Comparison of ENCODE assay signal across 13 cellular contexts in the genomic region with DNA sequence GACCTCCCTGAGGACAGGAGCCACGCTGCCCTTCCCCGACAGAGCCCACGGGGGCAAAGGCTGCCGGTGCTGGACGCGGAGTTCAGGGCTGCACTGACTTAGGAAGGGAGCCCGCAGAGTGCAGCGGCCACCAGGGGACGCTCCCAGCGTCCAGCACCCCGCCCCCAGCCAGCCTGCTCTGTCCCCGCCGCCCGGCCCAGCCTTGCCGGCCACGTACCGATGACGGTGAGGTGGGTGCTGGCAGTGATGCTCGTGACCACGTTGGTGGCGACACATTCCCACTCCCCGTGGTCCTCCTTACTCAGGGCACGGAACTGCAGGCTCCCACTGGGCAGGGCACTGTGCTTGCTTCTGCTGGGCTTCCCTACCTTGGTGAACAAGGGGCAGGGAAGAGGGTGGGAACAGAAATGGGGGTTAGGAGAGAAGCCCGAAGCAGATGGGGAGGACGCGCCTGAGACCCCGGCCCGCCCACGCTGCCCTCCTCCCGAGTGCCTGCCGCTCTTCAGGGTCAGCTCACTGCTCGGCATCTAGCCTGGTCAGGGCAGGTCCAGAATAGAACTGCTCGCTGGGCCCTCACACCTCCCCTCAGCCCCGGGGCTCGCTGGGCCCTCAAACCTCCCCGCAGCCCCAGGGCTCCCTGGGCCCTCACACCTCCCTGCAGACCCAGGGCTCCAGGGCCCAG. TPM values are rescaled to one million over a fixed set of nuclear protein-coding genes. Genes with fewer than 3 reads are reported as not detected.
DNase-seq lines count a peak whose midpoint lies in the region; ATAC-seq and TF ChIP-seq lines count a peak whose summit lies in the region.
"Had no signal": no experiment of that assay in that cellular context is flagged by ENCODE, and none has a peak within 500 bp of the region (broad histone marks: within the 10 kb centered on the region; RNA-seq: fewer than 3 reads in every experiment).

No MANE protein-coding gene starts in this region.

- POLR2A ChIA-PET in HCT116 (lab: Charles Lee): no interaction called here

- no peaks in the 10 kb centered on the region for H4K20me1 ChIP-seq in HCT116 (ENCODE audit: insufficient read depth)

- TF ChIP-seq CTCF in HCT116 (IDR thresholded peaks at IDR 0.05 in 2 of 3, conservative IDR thresholded peaks at IDR 0.05 in 1 of 3; ENCODE audit: borderline replicate concordance in 1 of 3, insufficient read depth in 1 of 3, low read depth in 2 of 3, low read length in 2 of 3) (peak; percentile 22 to 71 (median 58); a peak in 5 of 6 replicates), mesothelial cell of epicardium (IDR thresholded peaks at IDR 0.05; ENCODE audit: unreplicated experiment) (peak; percentile 21), Peyer's patch (IDR thresholded peaks at IDR 0.05) (no peak)

- no peak overlapping the region for H3K4me3 Mint-ChIP-seq in mesothelial cell of epicardium
- H3K4me3 Mint-ChIP-seq: T-helper 1 cell treated with Interleukin-12 subunit alpha and Interleukin-12 subunit beta and Interleukin-4 antibody, amounts not matched to agents 30 μg/mL and 1 μg/mL, for 36 hours had no signal

- CTCF ChIA-PET in HCT116 (lab: Charles Lee): no interaction called here

- H3K27ac ChIP-seq in HCT116 (ENCODE audit: low read depth, low read length): no peak overlapping the region
- H3K27ac ChIP-seq in Peyer's patch: no peak overlapping the region
- H3K27ac ChIP-seq: KMS-11, ovary, vagina had no signal

- TF ChIP-seq POLR2A in HCT116 (IDR thresholded peaks at IDR 0.05; ENCODE audit: borderline replicate concordance, extremely low read depth, insufficient read depth, insufficient read length): no peak
- TF ChIP-seq POLR2A in Peyer's patch (IDR thresholded peaks at IDR 0.05): no peak

- no TSS peak for BruUV-seq in HCT116 (replicated peaks; lab: Mats Ljungman, UMichigan)

- no peaks in the 10 kb centered on the region for H3K79me2 ChIP-seq in HCT116 (ENCODE audit: insufficient read depth, low read length)

- H2AFZ ChIP-seq in HCT116 (ENCODE audit: low read depth, low read length, poor library complexity, severe bottlenecking): no peak overlapping the region

- DNase-seq in AG20443 (ENCODE audit: low spot score) (peak; percentile 79), HCT116 (ENCODE audit: low read depth, low spot score) (no peak), dermis blood vessel endothelial cell (peak; percentile 24), mesothelial cell of epicardium (ENCODE audit: low spot score in 2 of 2, unreplicated experiment in 2 of 2) (no peak), Peyer's patch (no peak), C1 segment of cervical spinal cord (lab: John Stamatoyannopoulos, UW) (no peak), NCI-H2029 treated with DMSO at 0.1 percent for 48 hours (lab: John Stamatoyannopoulos, UW) (no peak), GM19240 (ENCODE audit: insufficient read length, low spot score) (no peak)
- DNase-seq: NCI-H524, ovary had no signal

- ATAC-seq in HCT116: peak; percentile 56

- no peak overlapping the region for H3K4me2 ChIP-seq in HCT116 (ENCODE audit: low read length)
- H3K4me2 ChIP-seq: KMS-11 had no signal

- H3K27ac Mint-ChIP-seq in mesothelial cell of epicardium: no peak overlapping the region

- H3K36me3 Mint-ChIP-seq in mesothelial cell of epicardium: no peaks in the 10 kb centered on the region

- H3K9me3 Mint-ChIP-seq in mesothelial cell of epicardium: no peaks in the 10 kb centered on the region
- H3K9me3 Mint-ChIP-seq: T-helper 1 cell treated with Interleukin-12 subunit alpha and Interleukin-12 subunit beta and Interleukin-4 antibody, amounts not matched to agents 30 μg/mL and 1 μg/mL, for 36 hours had no signal

- peaks cover 12% of the 10 kb centered on the region for H3K4me1 Mint-ChIP-seq in mesothelial cell of epicardium

- no peaks in the 10 kb centered on the region for H3K27me3 ChIP-seq in HCT116 (ENCODE audit: insufficient read depth, low read length)
- H3K27me3 ChIP-seq in Peyer's patch: no peaks in the 10 kb centered on the region
- H3K27me3 ChIP-seq: ovary, vagina had no signal

- peaks cover 7% of the 10 kb centered on the region for H3K27me3 Mint-ChIP-seq in mesothelial cell of epicardium (ENCODE audit: low read depth)

- TF ChIP-seq RAD21 in HCT116 (IDR thresholded peaks at IDR 0.05; ENCODE audit: low read depth): no peak

- no peaks in the 10 kb centered on the region for H3K9me2 ChIP-seq in HCT116 (ENCODE audit: insufficient read depth)

- H3K4me1 ChIP-seq in HCT116 (ENCODE audit: control insufficient read depth in 1 of 2, insufficient read depth in 2 of 2, low read length in 2 of 2) (peaks cover 5 to 29% of the 10 kb centered on the region in 2 experiments; a peak in 3 of 4 replicates), Peyer's patch (peaks cover 0 to 17% (median 0%) of the 10 kb centered on the region in 4 donors)

- H3K36me3 ChIP-seq in HCT116 (ENCODE audit: control insufficient read depth in 1 of 2, insufficient read depth in 2 of 2, low read length in 2 of 2) (no peaks in the 10 kb centered on the region), Peyer's patch (no peaks in the 10 kb centered on the region)
- H3K36me3 ChIP-seq: ovary had no signal

- H3K9me3 ChIP-seq in HCT116 (ENCODE audit: control insufficient read depth in 1 of 2, insufficient read depth in 1 of 2, low read depth in 1 of 2, low read length in 2 of 2): no peaks in the 10 kb centered on the region
- H3K9me3 ChIP-seq in Peyer's patch: no peaks in the 10 kb centered on the region
- H3K9me3 ChIP-seq: ovary, vagina had no signal

- H3K4me3 ChIP-seq in HCT116 (replicated peaks in 1 of 2; ENCODE audit: low read depth in 1 of 2, low read length in 2 of 2) (no peak overlapping the region), Peyer's patch (no peak overlapping the region)
- H3K4me3 ChIP-seq: ovary, vagina had no signal

- RAD21 ChIA-PET in HCT116 (lab: Charles Lee; ENCODE audit: low non-redundant PET in 1 of 2, low total read pairs in 2 of 2, uncharacterized antibody in 2 of 2, unreplicated experiment in 2 of 2): no interaction called here

- intact Hi-C loops in HCT116 (cut with micrococcal nuclease): no loop called here

- no peak overlapping the region for H3K9ac ChIP-seq in HCT116 (ENCODE audit: low read length)
- H3K9ac ChIP-seq: KMS-11 had no signal

TF ChIP-seq in HCT116, 20 proteins besides CTCF, POLR2A, EP300 and RAD21:
- TF ChIP-seq CBX3 (IDR thresholded peaks at IDR 0.05; ENCODE audit: low read depth) (no peak), ELF1 (IDR thresholded peaks at IDR 0.05; ENCODE audit: borderline replicate concordance, low read depth) (no peak), JUND (IDR thresholded peaks at IDR 0.05) (no peak), EZH2 (IDR thresholded peaks at IDR 0.05) (no peak), ATF3 (IDR thresholded peaks at IDR 0.05) (no peak), EGR1 (IDR thresholded peaks at IDR 0.05; ENCODE audit: low read depth) (no peak), FOSL1 (IDR thresholded peaks at IDR 0.05; ENCODE audit: low read depth) (no peak), SP1 (IDR thresholded peaks at IDR 0.05; ENCODE audit: low read depth) (no peak), SIN3A (IDR thresholded peaks at IDR 0.05; ENCODE audit: low read depth) (no peak), CEBPB (IDR thresholded peaks at IDR 0.05; ENCODE audit: low read depth) (no peak), POLR2AphosphoS5 (IDR thresholded peaks at IDR 0.05; ENCODE audit: low read depth, low read length) (no peak)
- TF ChIP-seq, protein P1, sequence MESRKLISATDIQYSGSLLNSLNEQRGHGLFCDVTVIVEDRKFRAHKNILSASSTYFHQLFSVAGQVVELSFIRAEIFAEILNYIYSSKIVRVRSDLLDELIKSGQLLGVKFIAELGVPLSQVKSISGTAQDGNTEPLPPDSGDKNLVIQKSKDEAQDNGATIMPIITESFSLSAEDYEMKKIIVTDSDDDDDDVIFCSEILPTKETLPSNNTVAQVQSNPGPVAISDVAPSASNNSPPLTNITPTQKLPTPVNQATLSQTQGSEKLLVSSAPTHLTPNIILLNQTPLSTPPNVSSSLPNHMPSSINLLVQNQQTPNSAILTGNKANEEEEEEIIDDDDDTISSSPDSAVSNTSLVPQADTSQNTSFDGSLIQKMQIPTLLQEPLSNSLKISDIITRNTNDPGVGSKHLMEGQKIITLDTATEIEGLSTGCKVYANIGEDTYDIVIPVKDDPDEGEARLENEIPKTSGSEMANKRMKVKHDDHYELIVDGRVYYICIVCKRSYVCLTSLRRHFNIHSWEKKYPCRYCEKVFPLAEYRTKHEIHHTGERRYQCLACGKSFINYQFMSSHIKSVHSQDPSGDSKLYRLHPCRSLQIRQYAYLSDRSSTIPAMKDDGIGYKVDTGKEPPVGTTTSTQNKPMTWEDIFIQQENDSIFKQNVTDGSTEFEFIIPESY (IDR thresholded peaks at IDR 0.05; ENCODE audit: extremely low read depth, insufficient replicate concordance, low read length): no peak

RNA-seq across cellular contexts. Expression of gene IGSF9B, which starts 25.9 kb away (rescaled TPM):
- 12.4 TPM for total RNA-seq in HCT116 (2021; ENCODE audit: unreplicated experiment)
- polyA plus RNA-seq in HCT116 (2012): 4.1 and 5.2 TPM in 2 replicates
- total RNA-seq in dermis blood vessel endothelial cell: 0.05 and 0.17 TPM in 2 replicates
- total RNA-seq in mesothelial cell of epicardium: 4.8 to 7.0 TPM (median 5.8 TPM) in 3 replicates
- total RNA-seq in Peyer's patch: 10 to 100 TPM in 1 of 4 donors, 1 to 10 TPM in 3; 1.1 to 22.3 (median 5.0) TPM

Comparison
In these comparisons a context has a peak if more than half of its experiments do, and no peak if none do; other contexts are left out.
1. DNase-seq: peak in AG20443 (single experiment) and dermis blood vessel endothelial cell (single experiment); none in HCT116 (single experiment), mesothelial cell of epicardium (0 of 2), Peyer's patch (0 of 3), C1 segment of cervical spinal cord (0 of 14), NCI-H2029 treated with DMSO at 0.1 percent for 48 hours (single experiment) and GM19240 (single experiment).
2. CTCF ChIP-seq: peak in HCT116 (3 of 3) and mesothelial cell of epicardium (single experiment); none in Peyer's patch (0 of 6).